In the genomic region with DNA sequence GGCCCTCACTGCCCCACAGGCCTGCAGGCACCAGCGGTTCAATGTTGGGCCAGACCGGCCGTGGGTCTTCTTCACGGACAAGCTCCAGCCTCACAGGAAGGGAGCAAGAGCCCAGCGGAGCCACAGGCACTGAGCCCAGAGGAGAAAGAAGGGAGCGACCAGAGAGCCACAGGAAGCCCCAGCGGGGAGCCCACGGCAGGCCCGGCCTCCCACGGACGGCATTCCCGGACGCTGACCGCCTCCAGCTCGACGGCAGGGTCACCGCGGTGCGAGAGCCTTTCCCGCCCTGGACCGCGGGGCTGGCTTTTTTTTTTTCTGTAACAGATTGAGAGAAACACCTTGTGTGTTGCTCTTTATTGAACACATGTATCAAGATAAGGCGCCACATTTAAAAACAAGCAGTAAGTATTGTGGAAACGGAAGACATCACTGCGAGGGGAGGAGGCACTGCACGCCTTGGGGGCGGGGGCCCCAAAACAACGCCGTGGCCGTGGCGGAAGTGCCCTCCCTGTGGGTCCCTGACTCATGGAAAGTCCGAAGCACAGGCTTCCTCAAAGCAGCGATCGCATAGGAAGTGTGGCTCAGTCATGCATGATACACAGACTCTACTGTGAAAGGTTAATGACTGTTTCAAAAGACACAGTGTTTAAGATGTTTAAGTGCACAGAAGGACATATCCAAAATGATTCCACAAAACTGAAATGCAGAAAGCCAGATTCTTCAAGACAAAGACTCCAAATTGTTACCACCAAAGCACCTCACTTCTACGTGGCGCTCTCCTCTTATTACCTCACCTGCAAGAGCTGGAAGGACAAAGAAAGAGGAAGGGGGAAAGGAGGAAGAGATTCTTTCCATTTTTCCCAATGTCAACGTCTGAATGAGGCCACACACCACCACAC, we compare ENCODE assay signal across 1 cellular context.
TF ChIP-seq lines count a peak whose summit lies in the region.

No MANE protein-coding gene starts in this region.

TF ChIP-seq in K562, 482 proteins besides CTCF, POLR2A, EP300 and RAD21 (continued from another document and continues in another):
- TF ChIP-seq MGA (IDR thresholded peaks at IDR 0.05): peak; percentile 70
- TF ChIP-seq ZNF175 (CRISPR knock-in tag; IDR thresholded peaks at IDR 0.05; ENCODE audit: low read depth): peak; percentile 23; the same call in 1 of the 2 replicates
- no peak for TF ChIP-seq BCL6 (CRISPR knock-in tag; IDR thresholded peaks at IDR 0.05)
- TF ChIP-seq YY1 (IDR thresholded peaks at IDR 0.05; ENCODE audit: borderline replicate concordance in 1 of 3, control insufficient read depth in 1 of 3, extremely low read depth in 1 of 3, insufficient read depth in 3 of 3, insufficient read length in 1 of 3, insufficient replicate concordance in 2 of 3, low read depth in 1 of 3, low read length in 2 of 3): peak in 1 of 3 experiments; percentile 31
- TF ChIP-seq HDAC8 (tag; IDR thresholded peaks at IDR 0.05): no peak
- no peak for TF ChIP-seq ZNF407 (IDR thresholded peaks at IDR 0.05; ENCODE audit: low read depth)
- TF ChIP-seq, protein P1, sequence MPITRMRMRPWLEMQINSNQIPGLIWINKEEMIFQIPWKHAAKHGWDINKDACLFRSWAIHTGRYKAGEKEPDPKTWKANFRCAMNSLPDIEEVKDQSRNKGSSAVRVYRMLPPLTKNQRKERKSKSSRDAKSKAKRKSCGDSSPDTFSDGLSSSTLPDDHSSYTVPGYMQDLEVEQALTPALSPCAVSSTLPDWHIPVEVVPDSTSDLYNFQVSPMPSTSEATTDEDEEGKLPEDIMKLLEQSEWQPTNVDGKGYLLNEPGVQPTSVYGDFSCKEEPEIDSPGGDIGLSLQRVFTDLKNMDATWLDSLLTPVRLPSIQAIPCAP (CRISPR knock-in tag; IDR thresholded peaks at IDR 0.05; ENCODE audit: borderline replicate concordance): 0 out of 2 replicates have a peak, but pooled peaks have one; percentile 38
- TF ChIP-seq, protein P2, sequence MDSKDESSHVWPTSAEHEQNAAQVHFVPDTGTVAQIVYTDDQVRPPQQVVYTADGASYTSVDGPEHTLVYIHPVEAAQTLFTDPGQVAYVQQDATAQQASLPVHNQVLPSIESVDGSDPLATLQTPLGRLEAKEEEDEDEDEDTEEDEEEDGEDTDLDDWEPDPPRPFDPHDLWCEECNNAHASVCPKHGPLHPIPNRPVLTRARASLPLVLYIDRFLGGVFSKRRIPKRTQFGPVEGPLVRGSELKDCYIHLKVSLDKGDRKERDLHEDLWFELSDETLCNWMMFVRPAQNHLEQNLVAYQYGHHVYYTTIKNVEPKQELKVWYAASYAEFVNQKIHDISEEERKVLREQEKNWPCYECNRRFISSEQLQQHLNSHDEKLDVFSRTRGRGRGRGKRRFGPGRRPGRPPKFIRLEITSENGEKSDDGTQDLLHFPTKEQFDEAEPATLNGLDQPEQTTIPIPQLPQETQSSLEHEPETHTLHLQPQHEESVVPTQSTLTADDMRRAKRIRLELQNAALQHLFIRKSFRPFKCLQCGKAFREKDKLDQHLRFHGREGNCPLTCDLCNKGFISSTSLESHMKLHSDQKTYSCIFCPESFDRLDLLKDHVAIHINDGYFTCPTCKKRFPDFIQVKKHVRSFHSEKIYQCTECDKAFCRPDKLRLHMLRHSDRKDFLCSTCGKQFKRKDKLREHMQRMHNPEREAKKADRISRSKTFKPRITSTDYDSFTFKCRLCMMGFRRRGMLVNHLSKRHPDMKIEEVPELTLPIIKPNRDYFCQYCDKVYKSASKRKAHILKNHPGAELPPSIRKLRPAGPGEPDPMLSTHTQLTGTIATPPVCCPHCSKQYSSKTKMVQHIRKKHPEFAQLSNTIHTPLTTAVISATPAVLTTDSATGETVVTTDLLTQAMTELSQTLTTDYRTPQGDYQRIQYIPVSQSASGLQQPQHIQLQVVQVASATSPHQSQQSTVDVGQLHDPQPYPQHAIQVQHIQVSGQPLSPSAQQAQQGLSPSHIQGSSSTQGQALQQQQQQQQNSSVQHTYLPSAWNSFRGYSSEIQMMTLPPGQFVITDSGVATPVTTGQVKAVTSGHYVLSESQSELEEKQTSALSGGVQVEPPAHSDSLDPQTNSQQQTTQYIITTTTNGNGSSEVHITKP (IDR thresholded peaks at IDR 0.05; ENCODE audit: partially characterized antibody): peak; percentile 77
- TF ChIP-seq MAZ (CRISPR knock-in tag; conservative IDR thresholded peaks at IDR 0.05 in 1 of 2, IDR thresholded peaks at IDR 0.05 in 1 of 2): peak; percentile 36 to 67; a peak in 3 of 4 replicates
- TF ChIP-seq TEAD4 (IDR thresholded peaks at IDR 0.05; ENCODE audit: low read length): no peak
- TF ChIP-seq TEAD4 (CRISPR knock-in tag; IDR thresholded peaks at IDR 0.05; ENCODE audit: borderline replicate concordance): no peak
- peak; percentile 29; the same call in 1 of the 2 replicates for TF ChIP-seq ZBTB33 (CRISPR knock-in tag; IDR thresholded peaks at IDR 0.05)
- peak; percentile 71 for TF ChIP-seq RBFOX2 (IDR thresholded peaks at IDR 0.05; ENCODE audit: low read depth, low read length)
